Comparison of ENCODE assay signal across 10 cellular contexts in the genomic region with DNA sequence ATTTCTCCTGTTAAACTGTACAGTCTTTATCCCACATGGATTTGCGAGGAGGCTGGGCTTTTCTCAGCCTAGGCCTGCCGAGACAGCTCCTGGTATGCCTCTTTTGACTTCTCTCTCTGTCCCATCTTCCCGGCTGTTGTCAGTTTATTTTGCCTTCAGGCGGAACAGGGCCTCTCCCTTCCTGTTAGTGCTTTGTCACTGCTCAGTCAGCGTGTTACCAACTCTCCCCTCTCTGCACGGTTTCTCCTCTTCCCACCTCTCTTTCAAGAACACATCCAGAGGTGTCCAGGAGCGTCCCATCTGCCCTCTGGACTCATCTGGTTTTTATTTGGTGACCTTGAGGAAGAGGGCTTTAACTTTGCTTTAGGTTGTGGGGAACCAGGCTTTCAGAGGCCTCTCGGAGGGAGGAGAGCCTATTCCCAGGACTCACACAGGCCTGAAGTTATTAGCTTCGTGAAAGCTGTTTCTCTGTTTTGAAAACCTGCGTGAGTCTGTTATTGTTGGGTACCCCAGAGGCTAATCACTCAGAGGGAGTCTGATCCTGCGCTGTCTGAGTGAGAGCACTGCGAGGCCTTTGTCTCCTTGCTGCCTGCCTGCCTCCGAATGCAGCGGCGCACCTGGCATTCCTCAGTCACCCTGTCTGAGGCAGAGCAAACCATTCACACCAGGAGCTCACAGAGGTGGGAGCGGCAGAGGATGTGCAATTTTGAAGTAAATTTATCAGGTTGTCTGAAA.
DNase-seq lines count a peak whose midpoint lies in the region; ATAC-seq and TF ChIP-seq lines count a peak whose summit lies in the region.
"Had no signal": no experiment of that assay in that cellular context is flagged by ENCODE, and none has a peak within 500 bp of the region (broad histone marks: within the 10 kb centered on the region; RNA-seq: fewer than 3 reads in every experiment).

No MANE protein-coding gene starts in this region.

- no peaks in the 10 kb centered on the region for H3K27me3 Mint-ChIP-seq in activated CD8-positive, alpha-beta T cell treated with anti-CD3 and anti-CD28 coated beads for 36 hours

- H3K4me3 Mint-ChIP-seq in activated CD8-positive, alpha-beta T cell treated with anti-CD3 and anti-CD28 coated beads for 36 hours = no peak overlapping the region
- H3K4me3 Mint-ChIP-seq: activated T-helper 1 cell treated with anti-CD3 and anti-CD28 coated beads, Interleukin-12 subunit alpha, Interleukin-12 subunit beta, Interleukin-2, Interleukin-4 antibody, amounts not matched to agents 30 ng/mL and 10 ng/mL and 1 ng/mL, durations not matched to agents 14 hours and 24 hours and 36 hours had no signal

- H3K27ac ChIP-seq in parathyroid adenoma = peak overlapping the region; percentile 29

- H3K9me3 ChIP-seq in NT2/D1 (ENCODE audit: insufficient read depth, low read length) (peaks cover 5% of the 10 kb centered on the region; the same call in 1 of the 2 replicates), parathyroid adenoma (ENCODE audit: control insufficient read depth, low read length) (no peaks in the 10 kb centered on the region), BE2C (no peaks in the 10 kb centered on the region)

- H3K9ac ChIP-seq in NT2/D1 (ENCODE audit: insufficient read length, low read depth) = peak overlapping the region; percentile 68
- no peak overlapping the region for H3K9ac ChIP-seq in parathyroid adenoma

- H3K79me2 ChIP-seq in parathyroid adenoma = no peaks in the 10 kb centered on the region

- H3K9me3 Mint-ChIP-seq in activated CD8-positive, alpha-beta T cell treated with anti-CD3 and anti-CD28 coated beads for 36 hours = peaks cover 1% of the 10 kb centered on the region
- H3K9me3 Mint-ChIP-seq: activated T-helper 1 cell treated with anti-CD3 and anti-CD28 coated beads, Interleukin-12 subunit alpha, Interleukin-12 subunit beta, Interleukin-2, Interleukin-4 antibody, amounts not matched to agents 30 ng/mL and 10 ng/mL and 1 ng/mL, durations not matched to agents 14 hours and 24 hours and 36 hours had no signal

- H3K36me3 Mint-ChIP-seq in activated CD8-positive, alpha-beta T cell treated with anti-CD3 and anti-CD28 coated beads for 36 hours (ENCODE audit: low read depth) = no peaks in the 10 kb centered on the region

- no peaks in the 10 kb centered on the region for H3K4me1 Mint-ChIP-seq in activated CD8-positive, alpha-beta T cell treated with anti-CD3 and anti-CD28 coated beads for 36 hours (ENCODE audit: low read depth)

- no peak overlapping the region for H3K27ac Mint-ChIP-seq in activated CD8-positive, alpha-beta T cell treated with anti-CD3 and anti-CD28 coated beads for 36 hours
- H3K27ac Mint-ChIP-seq: activated T-helper 1 cell treated with anti-CD3 and anti-CD28 coated beads, Interleukin-12 subunit alpha, Interleukin-12 subunit beta, Interleukin-2, Interleukin-4 antibody, amounts not matched to agents 30 ng/mL and 10 ng/mL and 1 ng/mL, durations not matched to agents 14 hours and 24 hours and 36 hours had no signal

- no peaks in the 10 kb centered on the region for H3K4me1 ChIP-seq in NT2/D1 (ENCODE audit: insufficient read depth, insufficient read length)
- H3K4me1 ChIP-seq in parathyroid adenoma = no peaks in the 10 kb centered on the region
- 0 out of 2 replicates have a peak, but pooled peaks cover 4% of the 10 kb centered on the region for H3K4me1 ChIP-seq in BE2C

- ATAC-seq in activated CD8-positive, alpha-beta T cell treated with anti-CD3 and anti-CD28 coated beads for 36 hours = no peak
- no peak for ATAC-seq in GM19351 (IDR thresholded peaks at IDR 0.05; ENCODE audit: unreplicated experiment)

- H3K27me3 ChIP-seq in NT2/D1 (ENCODE audit: insufficient read depth, insufficient read length) (no peaks in the 10 kb centered on the region), parathyroid adenoma (ENCODE audit: control insufficient read depth, insufficient read depth, low read length) (no peaks in the 10 kb centered on the region), BE2C (no peaks in the 10 kb centered on the region)

- peak overlapping the region; percentile 22 for H2AFZ ChIP-seq in parathyroid adenoma

- H3K4me2 ChIP-seq in parathyroid adenoma (ENCODE audit: low read length) = no peak overlapping the region

- intact Hi-C loops in activated CD8-positive, alpha-beta T cell treated with anti-CD3 and anti-CD28 coated beads for 36 hours (cut with micrococcal nuclease) = no loop called here

- CTCF ChIA-PET in activated CD8-positive, alpha-beta T cell treated with anti-CD3 and anti-CD28 coated beads for 36 hours (lab: Charles Lee) = no interaction called here

- H3K4me3 ChIP-seq in NT2/D1 (ENCODE audit: insufficient read length, low read depth) (no peak overlapping the region), fibroblast of the aortic adventitia (ENCODE audit: low read depth, low read length) (no peak overlapping the region), parathyroid adenoma (ENCODE audit: low read depth, low read length) (no peak overlapping the region), BE2C (ENCODE audit: low read depth, low read length) (no peak overlapping the region)

- TF ChIP-seq CTCF in fibroblast of the aortic adventitia (IDR thresholded peaks at IDR 0.05; ENCODE audit: insufficient read depth, low read length) = no peak
- TF ChIP-seq CTCF in parathyroid adenoma (IDR thresholded peaks at IDR 0.05) = no peak
- no peak for TF ChIP-seq CTCF in activated CD8-positive, alpha-beta T cell treated with anti-CD3 and anti-CD28 coated beads for 36 hours (IDR thresholded peaks at IDR 0.05)
- TF ChIP-seq CTCF in BE2C (IDR thresholded peaks at IDR 0.05; ENCODE audit: low read depth, low read length) = no peak

- H3K36me3 ChIP-seq in NT2/D1 (ENCODE audit: insufficient read depth, insufficient read length, low read length) (no peaks in the 10 kb centered on the region), parathyroid adenoma (ENCODE audit: control insufficient read depth, insufficient read depth, low read length) (no peaks in the 10 kb centered on the region), BE2C (no peaks in the 10 kb centered on the region)

- DNase-seq in ELR (ENCODE audit: low read depth) (peak; percentile 48), NT2/D1 (ENCODE audit: low read depth, low spot score) (peak; percentile 22), fibroblast of the aortic adventitia (ENCODE audit: low read depth) (peak; percentile 45), mesenteric fat pad (ENCODE audit: low spot score) (no peak), BE2C (no peak)
- DNase-seq in activated CD8-positive, alpha-beta T cell treated with anti-CD3 and anti-CD28 coated beads for 36 hours = no peak
- DNase-seq: RPMI8226 had no signal

- POLR2A ChIA-PET in activated CD8-positive, alpha-beta T cell treated with anti-CD3 and anti-CD28 coated beads for 36 hours (lab: Charles Lee) = no interaction called here

Comparison
In these comparisons a context has a peak if more than half of its experiments do, and no peak if none do; other contexts are left out.
1. DNase-seq: peak in ELR (single experiment), NT2/D1 (single experiment) and fibroblast of the aortic adventitia (single experiment); none in activated CD8-positive, alpha-beta T cell treated with anti-CD3 and anti-CD28 coated beads for 36 hours (single experiment), mesenteric fat pad (single experiment) and BE2C (single experiment).